Comparison of ENCODE assay signal across 9 cellular contexts in the genomic region with DNA sequence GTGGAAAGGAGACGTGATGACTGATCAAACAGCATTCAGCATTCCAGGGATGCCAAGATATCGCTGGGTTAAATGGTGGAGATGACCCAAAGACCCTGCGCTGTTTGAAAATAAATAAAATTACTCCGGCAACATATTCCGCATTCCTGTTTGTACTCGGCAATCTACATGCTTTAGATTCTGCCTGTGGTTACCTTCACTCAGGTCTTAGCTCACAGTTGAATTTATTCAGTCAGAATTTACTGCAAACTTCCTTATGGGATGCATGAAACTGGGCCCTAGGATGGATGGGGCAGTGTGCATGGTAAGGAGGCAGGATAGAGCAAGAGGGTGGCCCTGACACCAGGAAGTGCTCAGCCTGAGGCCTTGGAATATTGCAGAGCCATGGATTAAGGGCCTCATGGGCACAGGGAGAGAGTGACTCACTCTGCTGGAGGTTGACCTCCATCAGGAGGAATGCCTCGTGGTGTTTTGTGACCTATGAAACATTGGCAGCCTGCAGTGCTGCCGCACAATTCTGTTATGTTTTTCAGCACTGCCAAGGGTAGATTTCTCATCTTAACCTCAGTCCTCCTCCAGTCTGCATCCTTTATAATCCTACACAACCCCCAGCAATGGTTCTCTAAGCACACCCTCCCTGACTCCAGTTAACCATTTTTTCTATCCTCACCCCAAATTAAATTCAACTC.
DNase-seq lines count a peak whose midpoint lies in the region; ATAC-seq, FAIRE-seq and TF ChIP-seq lines count a peak whose summit lies in the region.
"Had no signal": no experiment of that assay in that cellular context is flagged by ENCODE, and none has a peak within 500 bp of the region (broad histone marks: within the 10 kb centered on the region; RNA-seq: fewer than 3 reads in every experiment).

No MANE protein-coding gene starts in this region.

- H3K9me3 ChIP-seq in keratinocyte (ENCODE audit: control insufficient read depth, low read depth, low read length) (peaks cover under 1% of the 10 kb centered on the region), skeletal muscle tissue (ENCODE audit: control insufficient read depth in 3 of 3, low read length in 3 of 3) (no peaks in the 10 kb centered on the region)

- H3K9ac ChIP-seq in keratinocyte (ENCODE audit: control insufficient read depth, extremely low read depth, insufficient read depth, low read length): no peak overlapping the region
- H3K9ac ChIP-seq in skeletal muscle tissue (ENCODE audit: low read depth in 1 of 3, low read length in 3 of 3): peak overlapping the region in 1 of 3 donors; percentile 33

- TF ChIP-seq CTCF in keratinocyte (optimal IDR thresholded peaks at IDR 0.05 in 1 of 3, IDR thresholded peaks at IDR 0.05 in 1 of 3, conservative IDR thresholded peaks at IDR 0.05 in 1 of 3; ENCODE audit: extremely low read depth in 1 of 3, insufficient read depth in 2 of 3, low read length in 3 of 3): no peak
- TF ChIP-seq CTCF in GM20000 (IDR thresholded peaks at IDR 0.05; ENCODE audit: extremely low read depth, missing control alignments): no peak

- no peaks in the 10 kb centered on the region for H3K9me1 ChIP-seq in keratinocyte (ENCODE audit: control insufficient read depth, extremely low read depth, insufficient read depth, low read length)

- H3K36me3 ChIP-seq in keratinocyte (ENCODE audit: control insufficient read depth in 2 of 2, extremely low read depth in 1 of 2, insufficient read depth in 2 of 2, low read length in 2 of 2) (no peaks in the 10 kb centered on the region), skeletal muscle tissue (ENCODE audit: control insufficient read depth in 3 of 3, insufficient read depth in 3 of 3, low read length in 3 of 3) (no peaks in the 10 kb centered on the region)

- H3K27ac ChIP-seq in keratinocyte (ENCODE audit: control insufficient read depth, insufficient read depth, low read length) (no peak overlapping the region), skeletal muscle tissue (ENCODE audit: low read depth, low read length) (peak overlapping the region; percentile 57)

- no peaks in the 10 kb centered on the region for H3K79me2 ChIP-seq in keratinocyte (ENCODE audit: control insufficient read depth, insufficient read depth, low read length)

- H3K4me1 ChIP-seq in keratinocyte (ENCODE audit: control insufficient read depth, extremely low read depth, insufficient read depth, low read length) (peaks cover 11% of the 10 kb centered on the region), skeletal muscle tissue (ENCODE audit: control insufficient read depth in 3 of 3, insufficient read depth in 3 of 3, low read length in 3 of 3) (peaks cover 8 to 16% (median 13%) of the 10 kb centered on the region in 3 donors)

- H3K4me3 ChIP-seq in keratinocyte (ENCODE audit: control insufficient read depth in 2 of 3, extremely low read depth in 1 of 3, insufficient read depth in 2 of 3, low read depth in 1 of 3, low read length in 3 of 3) (no peak overlapping the region), skeletal muscle tissue (ENCODE audit: low read length in 3 of 3) (no peak overlapping the region)

- FAIRE-seq in H54 (lab: Jason Lieb, UNC) (peak; percentile 100), keratinocyte (lab: Jason Lieb, UNC) (peak; percentile 86)

- H4K20me1 ChIP-seq in keratinocyte (ENCODE audit: control insufficient read depth, extremely low read depth, insufficient read depth, low read length): no peaks in the 10 kb centered on the region

- H3K27me3 ChIP-seq in keratinocyte (ENCODE audit: control insufficient read depth, extremely low read depth, insufficient read depth, low read length): no peaks in the 10 kb centered on the region
- no peaks in the 10 kb centered on the region for H3K27me3 ChIP-seq in skeletal muscle tissue (ENCODE audit: control insufficient read depth in 3 of 3, insufficient read depth in 3 of 3, low read length in 3 of 3)

- no peak for TF ChIP-seq POLR2A in H54 (IDR thresholded peaks at IDR 0.05; ENCODE audit: low read depth, low read length)

- DNase-seq in H54 (ENCODE audit: insufficient read length, low spot score): peak; percentile 51
- DNase-seq in astrocyte of the hippocampus (ENCODE audit: low read depth, low spot score): peak; percentile 95
- DNase-seq in keratinocyte (ENCODE audit: low read depth, low spot score): no peak
- no peak for DNase-seq in activated effector memory CD4-positive, alpha-beta T cell treated with Interleukin-2 at 50 U/mL for 16 hours
- DNase-seq in HUDEP-2 (lab: John Stamatoyannopoulos, UW; ENCODE audit: unreplicated experiment in 76 of 76): no peak
- no peak for DNase-seq in GM20000 (ENCODE audit: low spot score)
- DNase-seq: activated CD4-positive, CD25-positive, alpha-beta regulatory T cell treated with anti-CD3 and anti-CD28 coated beads, Interleukin-2, amount 50 U/mL, for 72 hours had no signal

- no peak for ATAC-seq in HG02678 (IDR thresholded peaks at IDR 0.05; ENCODE audit: unreplicated experiment)

- dilution Hi-C loops in keratinocyte (cut with MboI; ENCODE audit: extremely low pct_ligation_motif_present, low sequenced_read_pairs): no loop called here

- no peak overlapping the region for H3K4me2 ChIP-seq in keratinocyte (ENCODE audit: control insufficient read depth, extremely low read depth, insufficient read depth, low read depth, low read length)

- no peak overlapping the region for H2AFZ ChIP-seq in keratinocyte (ENCODE audit: control insufficient read depth, low read length)

Comparison
In these comparisons a context has a peak if more than half of its experiments do, and no peak if none do; other contexts are left out.
1. DNase-seq: peak in H54 (single experiment) and astrocyte of the hippocampus (single experiment); none in keratinocyte (single experiment), activated effector memory CD4-positive, alpha-beta T cell treated with Interleukin-2 at 50 U/mL for 16 hours (single experiment), HUDEP-2 (0 of 76) and GM20000 (single experiment).